In the genomic region with DNA sequence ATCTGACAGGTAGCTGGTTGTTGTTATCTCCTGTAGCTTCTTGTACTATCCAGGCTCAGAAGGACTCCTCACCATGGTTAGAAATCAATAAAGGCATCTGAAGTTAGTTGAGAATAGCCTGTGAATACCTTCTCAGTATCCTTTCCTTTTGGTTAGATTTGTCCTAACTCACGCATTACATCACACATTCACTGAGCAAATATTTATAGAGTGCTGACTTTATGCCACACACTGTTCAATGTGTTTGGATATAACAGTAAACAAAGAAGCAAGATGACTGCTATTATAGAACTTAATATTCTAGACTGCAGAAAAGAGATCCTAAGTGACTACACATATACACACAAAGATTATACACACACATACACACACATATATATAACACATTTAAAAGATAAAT, we compare ENCODE assay signal across 28 cellular contexts.
DNase-seq lines count a peak whose midpoint lies in the region; ATAC-seq, FAIRE-seq and TF ChIP-seq lines count a peak whose summit lies in the region.
"Had no signal": no experiment of that assay in that cellular context is flagged by ENCODE, and none has a peak within 500 bp of the region (broad histone marks: within the 10 kb centered on the region; RNA-seq: fewer than 3 reads in every experiment).

No MANE protein-coding gene starts in this region.

- no peak overlapping the region for H2AFZ ChIP-seq in IMR-90 (replicated peaks; ENCODE audit: low read length, poor library complexity)
- H2AFZ ChIP-seq: PC-9 had no signal

- CTCF ChIA-PET in IMR-90 (lab: Yijun Ruan, JAX), result interaction anchor here (0.5 kb wide), 1 partner anchor 136 kb away, joined by 3 read pairs; no protein-coding TSS in a partner anchor

- POLR2A ChIA-PET in IMR-90 (lab: Charles Lee; ENCODE audit: unreplicated experiment), result no interaction called here

- no CpG with 5 or more reads among the region's 1 CpG for WGBS in IMR-90 (ENCODE audit: extremely low coverage in 2 of 2, insufficient read length in 1 of 2), 2 experiments
- 35 to 40% methylated on average over 1 of the region's 1 CpG for WGBS in body of pancreas, 2 donors
- 38 to 50% methylated on average over 1 of the region's 1 CpG for WGBS in pancreas, 2 donors

- H3K27me3 Mint-ChIP-seq in type B pancreatic cell, result peaks cover 3% of the 10 kb centered on the region

- no peaks in the 10 kb centered on the region for H3K79me1 ChIP-seq in IMR-90 (ENCODE audit: low read depth in 1 of 2, low read length in 2 of 2)

- no peaks in the 10 kb centered on the region for H3K27me3 ChIP-seq in IMR-90 (ENCODE audit: control insufficient read depth, insufficient read depth, low read length)
- no peaks in the 10 kb centered on the region for H3K27me3 ChIP-seq in body of pancreas
- H3K27me3 ChIP-seq in pancreas, result no peaks in the 10 kb centered on the region

- H3K4me3 ChIP-seq in IMR-90 (ENCODE audit: insufficient read depth, low read depth, low read length) (no peak overlapping the region), body of pancreas (no peak overlapping the region), pancreas (no peak overlapping the region)
- H3K4me3 ChIP-seq: GM12878, PC-9 had no signal

- H4K8ac ChIP-seq in IMR-90 (ENCODE audit: low read depth in 2 of 2, low read length in 2 of 2), result peak overlapping the region; percentile 22 to 88; a peak in 2 of 4 replicates

- H2BK120ac ChIP-seq in IMR-90 (ENCODE audit: low read depth, low read length), result peak overlapping the region; percentile 49

- H2BK5ac ChIP-seq in IMR-90 (ENCODE audit: low read depth, low read length, poor library complexity, severe bottlenecking), result peak overlapping the region; percentile 58

- H2AK9ac ChIP-seq in IMR-90 (replicated peaks; ENCODE audit: low read depth, low read length, poor library complexity), result no peak overlapping the region

- ATAC-seq in IMR-90 (ENCODE audit: low read depth), result peak; percentile 71
- ATAC-seq in body of pancreas, result peak; percentile 86
- ATAC-seq in pancreas, result peak; percentile 89 to 91 (median 91)
- ATAC-seq in HG02885 (IDR thresholded peaks at IDR 0.05; ENCODE audit: poor library complexity, unreplicated experiment), result no peak
- ATAC-seq: GM12878 had no signal

- 0 out of 3 replicates have a peak overlapping the region, but pooled peaks have one; percentile 9 for H2BK15ac ChIP-seq in IMR-90 (ENCODE audit: low read depth, low read length)

- H3K4me2 ChIP-seq in IMR-90 (ENCODE audit: low read depth, low read length), result peak overlapping the region; percentile 76; the same call in 1 of the 2 replicates
- H3K4me2 ChIP-seq: PC-9 had no signal

- no TSS peak for BruUV-seq in IMR-90 (replicated peaks; lab: Mats Ljungman, UMichigan)

- H3K36me3 Mint-ChIP-seq in type B pancreatic cell, result no peaks in the 10 kb centered on the region

- H3K4me3 Mint-ChIP-seq in type B pancreatic cell, result no peak overlapping the region

- peak overlapping the region; percentile 62; the same call in 1 of the 2 replicates for H2BK20ac ChIP-seq in IMR-90 (ENCODE audit: low read depth, low read length)

- peak overlapping the region; percentile 89 for H4K5ac ChIP-seq in IMR-90 (ENCODE audit: low read depth, low read length)

- TF ChIP-seq POLR2A in IMR-90 (IDR thresholded peaks at IDR 0.05; ENCODE audit: low read depth, low read length), result no peak
- no peak for TF ChIP-seq POLR2A in body of pancreas (IDR thresholded peaks at IDR 0.05)

- H4K20me1 ChIP-seq in IMR-90 (ENCODE audit: insufficient read depth, low read length), result no peaks in the 10 kb centered on the region

- H3K9me3 ChIP-seq in IMR-90 (ENCODE audit: control insufficient read depth, insufficient read depth, low read length) (no peaks in the 10 kb centered on the region), body of pancreas (no peaks in the 10 kb centered on the region), pancreas (no peaks in the 10 kb centered on the region)

- H3K4me1 ChIP-seq in IMR-90 (ENCODE audit: control insufficient read depth, insufficient read depth, low read length) (peaks cover 14% of the 10 kb centered on the region), body of pancreas (peaks cover 12% of the 10 kb centered on the region), pancreas (peaks cover 0 to 6% (median 0%) of the 10 kb centered on the region in 3 donors)

- DNase-seq in NCI-H748 (lab: John Stamatoyannopoulos, UW; ENCODE audit: unreplicated experiment) (peak; percentile 30), NCI-H748 treated with DMSO at 0.1 percent for 48 hours (lab: John Stamatoyannopoulos, UW) (no peak), IMR-90 (peak; percentile 81), body of pancreas (no peak), pancreas (no peak), iPS-NIHi7 (ENCODE audit: extremely low spot score) (no peak), type B pancreatic cell (ENCODE audit: extremely low spot score, unreplicated experiment) (no peak)
- DNase-seq: ACHN, DMS79, EL, GDM1, GOT3, Karpas-422, NCI-H1092, NCI-H1417 treated with DMSO at 0.1 percent for 48 hours, NCI-H1694 treated with DMSO at 0.1 percent for 48 hours, NCI-H2081, NCI-H2227 treated with DMSO at 0.1 percent for 48 hours, NCI-H510A, NCI-H69, PC-9, Right ventricle myocardium superior, RPMI8226 had no signal

- in situ Hi-C loops in IMR-90 (cut with MboI; ENCODE audit: low sequenced_read_pairs), result no loop called here

- intact Hi-C loops in IMR-90 (cut with micrococcal nuclease) (no loop called here), body of pancreas (cut with DNase I) (no loop called here), pancreas (cut with DNase I) (no loop called here)

- H3K14ac ChIP-seq in IMR-90 (replicated peaks; ENCODE audit: low read depth, low read length), result no peak overlapping the region

- H3K36me3 ChIP-seq in IMR-90 (ENCODE audit: control insufficient read depth, insufficient read depth, low read length), result no peaks in the 10 kb centered on the region
- no peaks in the 10 kb centered on the region for H3K36me3 ChIP-seq in body of pancreas (replicated peaks in 1 of 2; ENCODE audit: insufficient read depth in 1 of 2, low read depth in 2 of 2)
- H3K36me3 ChIP-seq in pancreas, result no peaks in the 10 kb centered on the region

- H3K27ac ChIP-seq in IMR-90 (ENCODE audit: insufficient read depth, low read length), result peak overlapping the region; percentile 63; the same call in 1 of the 2 replicates
- H3K27ac ChIP-seq in body of pancreas, result no peak overlapping the region
- no peak overlapping the region for H3K27ac ChIP-seq in pancreas
- H3K27ac ChIP-seq: 22Rv1, HL-60, PC-9 had no signal

- dilution Hi-C loops in IMR-90 (cut with HindIII; ENCODE audit: low sequenced_read_pairs, unreplicated experiment), result no loop called here

- no peak overlapping the region for H3K9ac ChIP-seq in IMR-90 (ENCODE audit: low read depth, low read length)

- peak overlapping the region; percentile 98 for H3K18ac ChIP-seq in IMR-90 (ENCODE audit: low read depth, low read length)

- H3K4ac ChIP-seq in IMR-90 (ENCODE audit: low read depth, low read length), result peak overlapping the region; percentile 44; the same call in 1 of the 2 replicates

- TF ChIP-seq CTCF in IMR-90 (conservative IDR thresholded peaks at IDR 0.05; ENCODE audit: low read depth, low read length) (no peak), body of pancreas (IDR thresholded peaks at IDR 0.05) (no peak), pancreas (IDR thresholded peaks at IDR 0.05) (no peak), type B pancreatic cell (conservative IDR thresholded peaks at IDR 0.05) (no peak)

- H2AK5ac ChIP-seq in IMR-90 (ENCODE audit: low read depth, low read length), result 0 out of 2 replicates have a peak overlapping the region, but pooled peaks have one; percentile 44

- TF ChIP-seq RAD21 in IMR-90 (IDR thresholded peaks at IDR 0.05; ENCODE audit: low read length), result no peak

- H3K9me1 ChIP-seq in IMR-90 (ENCODE audit: insufficient read depth, low read length), result peaks cover 4% of the 10 kb centered on the region; the same call in 1 of the 2 replicates

- no peak overlapping the region for H3K27ac Mint-ChIP-seq in type B pancreatic cell

- peaks cover 4% of the 10 kb centered on the region for H3K4me1 Mint-ChIP-seq in type B pancreatic cell (ENCODE audit: unreplicated experiment)

- 0 out of 2 replicates have a peak overlapping the region, but pooled peaks have one; percentile 15 for H3K23ac ChIP-seq in IMR-90 (ENCODE audit: low read depth, low read length)

- 0 out of 2 replicates have a peak overlapping the region, but pooled peaks have one; percentile 20 for H4K91ac ChIP-seq in IMR-90 (ENCODE audit: insufficient read depth, low read depth, low read length)

- H3K56ac ChIP-seq in IMR-90 (ENCODE audit: extremely low read depth, insufficient read depth, low read length), result no peak overlapping the region

- no peaks in the 10 kb centered on the region for H3K9me3 Mint-ChIP-seq in type B pancreatic cell

- no peak for FAIRE-seq in pancreas (lab: Jason Lieb, UNC)
- FAIRE-seq: D721Med, GM12878 had no signal

TF ChIP-seq in IMR-90, 13 proteins besides CTCF, POLR2A, EP300 and RAD21:
- TF ChIP-seq CHD1 (IDR thresholded peaks at IDR 0.05; ENCODE audit: low read depth, low read length) (no peak), SMC3 (IDR thresholded peaks at IDR 0.05; ENCODE audit: low read depth, low read length) (no peak), RFX5 (IDR thresholded peaks at IDR 0.05; ENCODE audit: low read depth, low read length) (no peak)

Comparison
In these comparisons a context has a peak if more than half of its experiments do, and no peak if none do; other contexts are left out.
1. DNase-seq: peak in NCI-H748 (single experiment) and IMR-90 (single experiment); none in NCI-H748 treated with DMSO at 0.1 percent for 48 hours (single experiment), body of pancreas (0 of 4), pancreas (0 of 6), iPS-NIHi7 (single experiment) and type B pancreatic cell (single experiment).